Comparison of ENCODE assay signal across 8 cellular contexts in the genomic region with DNA sequence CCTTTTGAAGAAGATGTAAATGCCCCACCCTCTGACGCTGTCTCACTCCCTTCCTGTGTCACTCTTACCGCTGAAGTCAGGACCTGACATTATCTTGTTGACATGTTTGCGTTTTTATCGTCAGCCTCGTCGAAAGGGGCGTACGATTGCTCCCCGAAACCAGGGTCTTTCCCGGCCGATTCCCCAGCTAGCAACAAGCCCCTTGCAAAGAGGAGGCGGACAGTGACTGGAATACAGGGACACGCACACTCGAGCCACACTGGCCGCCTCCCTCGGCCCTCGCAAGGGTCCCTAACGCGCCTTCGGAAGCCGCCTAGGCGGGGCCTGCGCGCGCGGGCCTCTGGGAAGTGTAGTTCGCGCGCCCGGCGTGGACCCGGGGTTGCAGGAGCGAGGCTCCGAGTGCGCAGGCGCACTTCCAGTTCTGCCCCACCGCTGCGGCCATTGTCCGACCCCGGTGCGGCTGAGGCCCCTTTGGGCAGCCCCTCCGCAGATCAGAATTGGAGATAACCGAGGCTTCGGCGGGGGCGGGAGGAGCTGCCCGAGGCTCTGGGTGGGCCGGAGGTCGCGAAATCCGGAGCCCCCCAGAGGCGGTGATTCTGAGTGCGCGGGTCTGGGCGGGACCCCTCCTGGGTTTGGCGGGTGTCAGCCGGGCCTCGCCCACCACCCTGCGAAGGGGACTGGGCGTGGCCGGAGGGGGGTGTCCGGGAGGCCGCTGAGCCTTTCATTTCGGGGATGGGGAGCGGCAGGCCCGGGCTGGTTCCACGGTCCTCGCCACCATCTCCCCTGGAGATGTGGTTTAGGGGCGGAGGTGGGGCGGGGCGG. TPM values are rescaled to one million over a fixed set of nuclear protein-coding genes. Genes with fewer than 3 reads are reported as not detected.
DNase-seq lines count a peak whose midpoint lies in the region; ATAC-seq and TF ChIP-seq lines count a peak whose summit lies in the region.

A gene (plus strand): TSS at position 412 of the 822 bp plus-strand sequence. CDS start 502 bp downstream, outside the sequence.

- no peaks in the 10 kb centered on the region for H3K36me3 ChIP-seq in KMS-11 (ENCODE audit: insufficient read depth)

- H3K27ac ChIP-seq in KMS-11: no peak within 1 kb of the TSS

- H3K4me1 Mint-ChIP-seq in natural killer cell treated with Interleukin-12 subunit alpha and Interleukin-12 subunit beta and Interleukin-15 and Interleukin-18, amount 100 ng/mL, for 72 hours (ENCODE audit: low read depth in 2 of 2): peaks cover 19 to 20% of the 10 kb centered on the region in 2 donors

- TF ChIP-seq CTCF in KMS-11 (conservative IDR thresholded peaks at IDR 0.05; ENCODE audit: low read depth, low read length): no peak

- H3K27me3 ChIP-seq in KMS-11 (ENCODE audit: insufficient read depth, low read depth): no peaks in the 10 kb centered on the region

- H3K4me2 ChIP-seq in KMS-11: peak within 1 kb of the TSS; percentile 68

- H3K9me3 Mint-ChIP-seq in natural killer cell treated with Interleukin-12 subunit alpha and Interleukin-12 subunit beta and Interleukin-15 and Interleukin-18, amount 100 ng/mL, for 72 hours: no peaks in the 10 kb centered on the region

- peak; percentile 90 for ATAC-seq in GM21737 (IDR thresholded peaks at IDR 0.05; ENCODE audit: unreplicated experiment)
- ATAC-seq in natural killer cell treated with Interleukin-12 subunit alpha and Interleukin-12 subunit beta and Interleukin-15 and Interleukin-18, amount 100 ng/mL, for 72 hours: peak; percentile 97 to 98

- peak within 1 kb of the TSS; percentile 87 to 95 for H3K27ac Mint-ChIP-seq in natural killer cell treated with Interleukin-12 subunit alpha and Interleukin-12 subunit beta and Interleukin-15 and Interleukin-18, amount 100 ng/mL, for 72 hours

- no peak within 1 kb of the TSS for H3K4me3 ChIP-seq in KMS-11 (IDR thresholded peaks at IDR 0.05; ENCODE audit: insufficient read depth, low read depth, low read length)

- H2AFZ ChIP-seq in KMS-11 (ENCODE audit: low read depth): peak within 1 kb of the TSS; percentile 94

- H3K27me3 Mint-ChIP-seq in natural killer cell treated with Interleukin-12 subunit alpha and Interleukin-12 subunit beta and Interleukin-15 and Interleukin-18, amount 100 ng/mL, for 72 hours: no peaks in the 10 kb centered on the region

- peaks cover 3% of the 10 kb centered on the region for H3K4me1 ChIP-seq in KMS-11 (ENCODE audit: low read depth, poor library complexity, severe bottlenecking)

- H3K36me3 Mint-ChIP-seq in natural killer cell treated with Interleukin-12 subunit alpha and Interleukin-12 subunit beta and Interleukin-15 and Interleukin-18, amount 100 ng/mL, for 72 hours: peaks cover 11% of the 10 kb centered on the region

- no peaks in the 10 kb centered on the region for H4K20me1 ChIP-seq in KMS-11 (ENCODE audit: insufficient read depth)

- H3K4me3 Mint-ChIP-seq in natural killer cell treated with Interleukin-12 subunit alpha and Interleukin-12 subunit beta and Interleukin-15 and Interleukin-18, amount 100 ng/mL, for 72 hours: peak within 1 kb of the TSS; percentile 96

- DNase-seq in DMS53 treated with DMSO at 0.1 percent for 48 hours (lab: John Stamatoyannopoulos, UW; ENCODE audit: unreplicated experiment) (peak; percentile 62), RKO (ENCODE audit: low spot score) (peak; percentile 89), fibroblast of peridontal ligament (ENCODE audit: extremely low read depth) (peak; percentile 76)
- DNase-seq in activated T-helper 1 cell treated with anti-CD3 and anti-CD28 coated beads, Interleukin-2, amount 50 U/mL, for 16 hours (ENCODE audit: low read depth in 1 of 2, low spot score in 1 of 2): peak; percentile 59 to 75
- DNase-seq in natural killer cell treated with Interleukin-12 subunit alpha and Interleukin-12 subunit beta and Interleukin-15 and Interleukin-18, amount 100 ng/mL, for 72 hours (ENCODE audit: low spot score): peak; percentile 93
- peak; percentile 78 for DNase-seq in stimulated activated naive CD4-positive, alpha-beta T cell treated with Interleukin-2 at 50 U/mL for 16 hours (lab: John Stamatoyannopoulos, UW)

- peak within 1 kb of the TSS; percentile 66; the same call in 1 of the 2 replicates for H3K9ac ChIP-seq in KMS-11

- H3K79me2 ChIP-seq in KMS-11 (ENCODE audit: insufficient read depth, low read depth): no peaks in the 10 kb centered on the region

RNA-seq across cellular contexts. Expression of the gene that starts here (rescaled TPM):
- 10 to 100 TPM; 21.5 to 29.8 TPM for total RNA-seq in natural killer cell treated with Interleukin-12 subunit alpha and Interleukin-12 subunit beta and Interleukin-15 and Interleukin-18, amount 100 ng/mL, for 72 hours
